ENCODE assay signal across 1 cellular context in the genomic region with DNA sequence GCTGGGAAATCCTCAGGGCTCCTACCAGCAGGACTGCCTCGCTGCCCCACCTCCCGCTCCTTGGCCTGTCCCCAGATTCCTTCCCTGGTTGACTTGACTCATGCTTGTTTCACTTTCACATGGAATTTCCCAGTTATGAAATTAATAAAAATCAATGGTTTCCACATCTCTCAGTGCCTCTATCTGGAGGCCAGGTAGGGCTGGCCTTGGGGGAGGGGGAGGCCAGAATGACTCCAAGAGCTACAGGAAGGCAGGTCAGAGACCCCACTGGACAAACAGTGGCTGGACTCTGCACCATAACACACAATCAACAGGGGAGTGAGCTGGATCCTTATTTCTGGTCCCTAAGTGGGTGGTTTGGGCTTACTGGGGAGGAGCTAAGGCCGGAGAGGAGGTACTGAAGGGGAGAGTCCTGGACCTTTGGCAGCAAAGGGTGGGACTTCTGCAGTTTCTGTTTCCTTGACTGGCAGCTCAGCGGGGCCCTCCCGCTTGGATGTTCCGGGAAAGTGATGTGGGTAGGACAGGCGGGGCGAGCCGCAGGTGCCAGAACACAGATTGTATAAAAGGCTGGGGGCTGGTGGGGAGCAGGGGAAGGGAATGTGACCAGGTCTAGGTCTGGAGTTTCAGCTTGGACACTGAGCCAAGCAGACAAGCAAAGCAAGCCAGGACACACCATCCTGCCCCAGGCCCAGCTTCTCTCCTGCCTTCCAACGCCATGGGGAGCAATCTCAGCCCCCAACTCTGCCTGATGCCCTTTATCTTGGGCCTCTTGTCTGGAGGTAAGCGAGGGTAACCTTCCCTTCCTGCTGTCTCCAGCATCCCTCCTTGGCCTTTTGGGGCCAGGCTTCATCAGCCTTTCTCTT.
TF ChIP-seq lines count a peak whose summit lies in the region.

CFB (plus strand) TSS at position 589 of the 863 bp plus-strand sequence; CDS start at position 716, 127 bp downstream.

TF ChIP-seq in HepG2, 621 proteins besides CTCF, POLR2A, EP300 and RAD21 (continued from another document and continues in another):
- TF ChIP-seq BHLHE40 (IDR thresholded peaks at IDR 0.05; ENCODE audit: low read length) (peak; percentile 45; the same call in 1 of the 2 replicates), ZNF468 (CRISPR knock-in tag; IDR thresholded peaks at IDR 0.05) (peak; percentile 36; the same call in 1 of the 2 replicates), MYPOP (CRISPR knock-in tag; IDR thresholded peaks at IDR 0.05) (peak; percentile 87), ZNF614 (CRISPR knock-in tag; IDR thresholded peaks at IDR 0.05; ENCODE audit: borderline replicate concordance) (peak; percentile 96), ZNF251 (CRISPR knock-in tag; IDR thresholded peaks at IDR 0.05) (0 out of 2 replicates have a peak, but pooled peaks have one; percentile 87), CAMTA2 (CRISPR knock-in tag; IDR thresholded peaks at IDR 0.05; ENCODE audit: borderline replicate concordance) (peak; percentile 88), MTA1 (CRISPR knock-in tag; IDR thresholded peaks at IDR 0.05; ENCODE audit: borderline replicate concordance) (peak; percentile 84), MATR3 (CRISPR knock-in tag; IDR thresholded peaks at IDR 0.05) (no peak), ZBTB44 (CRISPR knock-in tag; IDR thresholded peaks at IDR 0.05) (0 out of 2 replicates have a peak, but pooled peaks have one; percentile 67), ZNF891 (CRISPR knock-in tag; IDR thresholded peaks at IDR 0.05) (peak; percentile 24; the same call in 1 of the 2 replicates), MAFG (CRISPR knock-in tag; IDR thresholded peaks at IDR 0.05) (no peak), ZBTB38 (CRISPR knock-in tag; IDR thresholded peaks at IDR 0.05) (peak; percentile 66; the same call in 1 of the 2 replicates), HNF4A (CRISPR knock-in tag; IDR thresholded peaks at IDR 0.05) (peak; percentile 99), ATF4 (CRISPR knock-in tag; IDR thresholded peaks at IDR 0.05) (peak in 1 of 2 experiments; percentile 77; a peak in 2 of 4 replicates), ZNF549 (CRISPR knock-in tag; IDR thresholded peaks at IDR 0.05) (no peak), GMEB2 (CRISPR knock-in tag; IDR thresholded peaks at IDR 0.05; ENCODE audit: low read depth) (no peak), RELA (CRISPR knock-in tag; IDR thresholded peaks at IDR 0.05) (peak; percentile 96), REXO4 (CRISPR knock-in tag; IDR thresholded peaks at IDR 0.05; ENCODE audit: borderline replicate concordance) (no peak), YY1 (IDR thresholded peaks at IDR 0.05; ENCODE audit: insufficient read depth, insufficient replicate concordance, low read depth, low read length) (peak; percentile 58), TCF12 (IDR thresholded peaks at IDR 0.05) (no peak), TCF12 (CRISPR knock-in tag; IDR thresholded peaks at IDR 0.05) (0 out of 2 replicates have a peak, but pooled peaks have one; percentile 22), ARNT (IDR thresholded peaks at IDR 0.05) (no peak), YEATS4 (CRISPR knock-in tag; IDR thresholded peaks at IDR 0.05; ENCODE audit: borderline replicate concordance) (peak; percentile 56), EZH2 (conservative IDR thresholded peaks at IDR 0.05; ENCODE audit: low read depth, low read length) (no peak), RXRA (CRISPR knock-in tag; IDR thresholded peaks at IDR 0.05) (peak; percentile 100), ZBTB20 (CRISPR knock-in tag; IDR thresholded peaks at IDR 0.05; ENCODE audit: borderline replicate concordance, low read depth) (peak; percentile 54; the same call in 1 of the 2 replicates), ZC3H13 (CRISPR knock-in tag; IDR thresholded peaks at IDR 0.05) (peak; percentile 94), FOXA1 (IDR thresholded peaks at IDR 0.05) (peak; percentile 75), FOXA1 (CRISPR knock-in tag; IDR thresholded peaks at IDR 0.05) (peak; percentile 96), ZNF343 (CRISPR knock-in tag; IDR thresholded peaks at IDR 0.05) (0 out of 2 replicates have a peak, but pooled peaks have one; percentile 61), ZNF768 (CRISPR knock-in tag; IDR thresholded peaks at IDR 0.05) (peak; percentile 18), REPIN1 (CRISPR knock-in tag; IDR thresholded peaks at IDR 0.05; ENCODE audit: borderline replicate concordance, low read depth) (peak; percentile 91), TFDP1 (CRISPR knock-in tag; IDR thresholded peaks at IDR 0.05; ENCODE audit: borderline replicate concordance) (peak; percentile 36; the same call in 1 of the 2 replicates), ZFP90 (CRISPR knock-in tag; IDR thresholded peaks at IDR 0.05; ENCODE audit: borderline replicate concordance) (peak; percentile 91), ZNF317 (CRISPR knock-in tag; IDR thresholded peaks at IDR 0.05) (peak; percentile 61; the same call in 1 of the 2 replicates), ZNF607 (CRISPR knock-in tag; IDR thresholded peaks at IDR 0.05; ENCODE audit: borderline replicate concordance) (peak; percentile 96), MAZ (IDR thresholded peaks at IDR 0.05; ENCODE audit: borderline replicate concordance, low read depth, low read length) (peak; percentile 85), MAZ (CRISPR knock-in tag; IDR thresholded peaks at IDR 0.05; ENCODE audit: low read depth) (peak; percentile 82; the same call in 1 of the 2 replicates), DDIT3 (CRISPR knock-in tag; IDR thresholded peaks at IDR 0.05) (no peak; the same call in 1 of the 2 replicates), MAFK (conservative IDR thresholded peaks at IDR 0.05 in 1 of 2, IDR thresholded peaks at IDR 0.05 in 1 of 2; ENCODE audit: low read length in 2 of 2) (0 out of 4 replicates have a peak, but pooled peaks of 1 of the 2 experiments have one; percentile 14), ZNF513 (CRISPR knock-in tag; conservative IDR thresholded peaks at IDR 0.05) (no peak)
- TF ChIP-seq, protein P1, sequence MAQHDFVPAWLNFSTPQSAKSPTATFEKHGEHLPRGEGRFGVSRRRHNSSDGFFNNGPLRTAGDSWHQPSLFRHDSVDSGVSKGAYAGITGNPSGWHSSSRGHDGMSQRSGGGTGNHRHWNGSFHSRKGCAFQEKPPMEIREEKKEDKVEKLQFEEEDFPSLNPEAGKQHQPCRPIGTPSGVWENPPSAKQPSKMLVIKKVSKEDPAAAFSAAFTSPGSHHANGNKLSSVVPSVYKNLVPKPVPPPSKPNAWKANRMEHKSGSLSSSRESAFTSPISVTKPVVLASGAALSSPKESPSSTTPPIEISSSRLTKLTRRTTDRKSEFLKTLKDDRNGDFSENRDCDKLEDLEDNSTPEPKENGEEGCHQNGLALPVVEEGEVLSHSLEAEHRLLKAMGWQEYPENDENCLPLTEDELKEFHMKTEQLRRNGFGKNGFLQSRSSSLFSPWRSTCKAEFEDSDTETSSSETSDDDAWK (CRISPR knock-in tag; IDR thresholded peaks at IDR 0.05), result no peak
- TF ChIP-seq, protein P2, sequence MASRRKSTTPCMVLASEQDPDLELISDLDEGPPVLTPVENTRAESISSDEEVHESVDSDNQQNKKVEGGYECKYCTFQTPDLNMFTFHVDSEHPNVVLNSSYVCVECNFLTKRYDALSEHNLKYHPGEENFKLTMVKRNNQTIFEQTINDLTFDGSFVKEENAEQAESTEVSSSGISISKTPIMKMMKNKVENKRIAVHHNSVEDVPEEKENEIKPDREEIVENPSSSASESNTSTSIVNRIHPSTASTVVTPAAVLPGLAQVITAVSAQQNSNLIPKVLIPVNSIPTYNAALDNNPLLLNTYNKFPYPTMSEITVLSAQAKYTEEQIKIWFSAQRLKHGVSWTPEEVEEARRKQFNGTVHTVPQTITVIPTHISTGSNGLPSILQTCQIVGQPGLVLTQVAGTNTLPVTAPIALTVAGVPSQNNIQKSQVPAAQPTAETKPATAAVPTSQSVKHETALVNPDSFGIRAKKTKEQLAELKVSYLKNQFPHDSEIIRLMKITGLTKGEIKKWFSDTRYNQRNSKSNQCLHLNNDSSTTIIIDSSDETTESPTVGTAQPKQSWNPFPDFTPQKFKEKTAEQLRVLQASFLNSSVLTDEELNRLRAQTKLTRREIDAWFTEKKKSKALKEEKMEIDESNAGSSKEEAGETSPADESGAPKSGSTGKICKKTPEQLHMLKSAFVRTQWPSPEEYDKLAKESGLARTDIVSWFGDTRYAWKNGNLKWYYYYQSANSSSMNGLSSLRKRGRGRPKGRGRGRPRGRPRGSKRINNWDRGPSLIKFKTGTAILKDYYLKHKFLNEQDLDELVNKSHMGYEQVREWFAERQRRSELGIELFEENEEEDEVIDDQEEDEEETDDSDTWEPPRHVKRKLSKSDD (CRISPR knock-in tag; IDR thresholded peaks at IDR 0.05; ENCODE audit: low read depth), result 0 out of 2 replicates have a peak, but pooled peaks have one; percentile 59
- TF ChIP-seq, protein P3, sequence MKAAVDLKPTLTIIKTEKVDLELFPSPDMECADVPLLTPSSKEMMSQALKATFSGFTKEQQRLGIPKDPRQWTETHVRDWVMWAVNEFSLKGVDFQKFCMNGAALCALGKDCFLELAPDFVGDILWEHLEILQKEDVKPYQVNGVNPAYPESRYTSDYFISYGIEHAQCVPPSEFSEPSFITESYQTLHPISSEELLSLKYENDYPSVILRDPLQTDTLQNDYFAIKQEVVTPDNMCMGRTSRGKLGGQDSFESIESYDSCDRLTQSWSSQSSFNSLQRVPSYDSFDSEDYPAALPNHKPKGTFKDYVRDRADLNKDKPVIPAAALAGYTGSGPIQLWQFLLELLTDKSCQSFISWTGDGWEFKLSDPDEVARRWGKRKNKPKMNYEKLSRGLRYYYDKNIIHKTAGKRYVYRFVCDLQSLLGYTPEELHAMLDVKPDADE (CRISPR knock-in tag; IDR thresholded peaks at IDR 0.05), result no peak
- TF ChIP-seq, protein P4, sequence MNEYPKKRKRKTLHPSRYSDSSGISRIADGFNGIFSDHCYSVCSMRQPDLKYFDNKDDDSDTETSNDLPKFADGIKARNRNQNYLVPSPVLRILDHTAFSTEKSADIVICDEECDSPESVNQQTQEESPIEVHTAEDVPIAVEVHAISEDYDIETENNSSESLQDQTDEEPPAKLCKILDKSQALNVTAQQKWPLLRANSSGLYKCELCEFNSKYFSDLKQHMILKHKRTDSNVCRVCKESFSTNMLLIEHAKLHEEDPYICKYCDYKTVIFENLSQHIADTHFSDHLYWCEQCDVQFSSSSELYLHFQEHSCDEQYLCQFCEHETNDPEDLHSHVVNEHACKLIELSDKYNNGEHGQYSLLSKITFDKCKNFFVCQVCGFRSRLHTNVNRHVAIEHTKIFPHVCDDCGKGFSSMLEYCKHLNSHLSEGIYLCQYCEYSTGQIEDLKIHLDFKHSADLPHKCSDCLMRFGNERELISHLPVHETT (CRISPR knock-in tag; conservative IDR thresholded peaks at IDR 0.05), result 0 out of 2 replicates have a peak, but pooled peaks have one; percentile 30
